In the genomic region with DNA sequence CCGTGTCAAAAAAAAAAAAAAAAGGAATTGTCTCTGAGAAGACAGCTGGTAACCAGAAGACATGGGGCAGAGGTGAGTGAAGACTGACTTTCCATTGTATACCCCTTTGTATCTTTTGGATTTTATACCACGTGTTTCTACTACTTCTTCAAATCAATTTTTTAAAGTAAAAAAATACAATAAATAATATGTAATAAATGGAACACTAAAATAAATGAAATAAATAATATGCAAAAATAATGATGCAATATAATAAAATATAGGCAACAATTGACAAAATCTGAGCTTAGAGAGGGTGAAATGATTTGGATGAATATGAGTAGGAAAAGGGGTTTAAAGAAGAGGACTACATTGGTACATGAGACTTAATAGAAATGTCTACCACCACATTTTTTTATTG, we compare ENCODE assay signal across 27 cellular contexts.
DNase-seq lines count a peak whose midpoint lies in the region; ATAC-seq, FAIRE-seq and TF ChIP-seq lines count a peak whose summit lies in the region.
"Had no signal": no experiment of that assay in that cellular context is flagged by ENCODE, and none has a peak within 500 bp of the region (broad histone marks: within the 10 kb centered on the region; RNA-seq: fewer than 3 reads in every experiment).

No MANE protein-coding gene starts in this region.

- no peak overlapping the region for H3K27ac Mint-ChIP-seq in WTC11
- H3K27ac Mint-ChIP-seq: B cell; CD14-positive monocyte; CD4-positive, alpha-beta memory T cell; CD4-positive, alpha-beta T cell; CD8-positive, alpha-beta memory T cell; CD8-positive, alpha-beta T cell had no signal

- no peak for TF ChIP-seq CTCF in WTC11 (IDR thresholded peaks at IDR 0.05)

- no peak for FAIRE-seq in GM12892 (lab: Jason Lieb, UNC)
- FAIRE-seq: A204.1, A549, D721Med had no signal

- H3K4me3 Mint-ChIP-seq in WTC11: no peak overlapping the region
- H3K4me3 Mint-ChIP-seq: B cell; CD14-positive monocyte; CD4-positive, alpha-beta memory T cell; CD4-positive, alpha-beta T cell; CD4-positive, CD25-positive, alpha-beta regulatory T cell; CD8-positive, alpha-beta memory T cell; CD8-positive, alpha-beta T cell had no signal

- POLR2A ChIA-PET in WTC11 (lab: Charles Lee): no interaction called here

- no peak for DNase-seq in WTC11 (ENCODE audit: low spot score)
- DNase-seq in GM12892 (ENCODE audit: insufficient read length): no peak
- DNase-seq: 8988T; ACHN; AML-193; BE2C; C1 segment of cervical spinal cord; Caco-2; Calu3; CD4-positive, alpha-beta memory T cell; CD4-positive, alpha-beta T cell; CD4-positive, CD25-positive, alpha-beta regulatory T cell; CD8-positive, alpha-beta memory T cell; CD8-positive, alpha-beta T cell; COR-L47; DMS 273 treated with DMSO at 0.1 percent for 48 hours; DMS153; DMS53; DMS79; DMS79 treated with DMSO at 0.1 percent for 48 hours; DND-41; EL had no signal

- 0 out of 2 replicates have a peak, but pooled peaks cover 4% of the 10 kb centered on the region for H3K4me1 Mint-ChIP-seq in WTC11
- H3K4me1 Mint-ChIP-seq: B cell; CD14-positive monocyte; CD4-positive, alpha-beta memory T cell; CD4-positive, CD25-positive, alpha-beta regulatory T cell; CD8-positive, alpha-beta memory T cell had no signal

- no peaks in the 10 kb centered on the region for H3K36me3 Mint-ChIP-seq in WTC11
- H3K36me3 Mint-ChIP-seq: CD14-positive monocyte; CD4-positive, alpha-beta memory T cell; CD4-positive, CD25-positive, alpha-beta regulatory T cell; CD8-positive, alpha-beta memory T cell; CD8-positive, alpha-beta T cell had no signal

- H3K27me3 Mint-ChIP-seq in WTC11 (ENCODE audit: low read depth): no peaks in the 10 kb centered on the region
- H3K27me3 Mint-ChIP-seq: B cell; CD4-positive, CD25-positive, alpha-beta regulatory T cell had no signal

- ATAC-seq in WTC11: no peak
- ATAC-seq: A549; CD8-positive, alpha-beta T cell had no signal

- H3K9me3 Mint-ChIP-seq in WTC11: no peaks in the 10 kb centered on the region
- H3K9me3 Mint-ChIP-seq: CD4-positive, alpha-beta T cell; CD8-positive, alpha-beta memory T cell; CD8-positive, alpha-beta T cell had no signal

- no peak for TF ChIP-seq POLR2A in GM12892 (IDR thresholded peaks at IDR 0.05; ENCODE audit: low read depth, low read length)

- CTCF ChIA-PET in WTC11 (lab: Charles Lee): no interaction called here

TF ChIP-seq in WTC11, 78 proteins besides CTCF, POLR2A, EP300 and RAD21:
- TF ChIP-seq HMGA2 (CRISPR knock-in tag; IDR thresholded peaks at IDR 0.05): peak; percentile 95
- TF ChIP-seq ZNF219 (CRISPR knock-in tag; IDR thresholded peaks at IDR 0.05; ENCODE audit: borderline replicate concordance): no peak
- TF ChIP-seq, protein P1, sequence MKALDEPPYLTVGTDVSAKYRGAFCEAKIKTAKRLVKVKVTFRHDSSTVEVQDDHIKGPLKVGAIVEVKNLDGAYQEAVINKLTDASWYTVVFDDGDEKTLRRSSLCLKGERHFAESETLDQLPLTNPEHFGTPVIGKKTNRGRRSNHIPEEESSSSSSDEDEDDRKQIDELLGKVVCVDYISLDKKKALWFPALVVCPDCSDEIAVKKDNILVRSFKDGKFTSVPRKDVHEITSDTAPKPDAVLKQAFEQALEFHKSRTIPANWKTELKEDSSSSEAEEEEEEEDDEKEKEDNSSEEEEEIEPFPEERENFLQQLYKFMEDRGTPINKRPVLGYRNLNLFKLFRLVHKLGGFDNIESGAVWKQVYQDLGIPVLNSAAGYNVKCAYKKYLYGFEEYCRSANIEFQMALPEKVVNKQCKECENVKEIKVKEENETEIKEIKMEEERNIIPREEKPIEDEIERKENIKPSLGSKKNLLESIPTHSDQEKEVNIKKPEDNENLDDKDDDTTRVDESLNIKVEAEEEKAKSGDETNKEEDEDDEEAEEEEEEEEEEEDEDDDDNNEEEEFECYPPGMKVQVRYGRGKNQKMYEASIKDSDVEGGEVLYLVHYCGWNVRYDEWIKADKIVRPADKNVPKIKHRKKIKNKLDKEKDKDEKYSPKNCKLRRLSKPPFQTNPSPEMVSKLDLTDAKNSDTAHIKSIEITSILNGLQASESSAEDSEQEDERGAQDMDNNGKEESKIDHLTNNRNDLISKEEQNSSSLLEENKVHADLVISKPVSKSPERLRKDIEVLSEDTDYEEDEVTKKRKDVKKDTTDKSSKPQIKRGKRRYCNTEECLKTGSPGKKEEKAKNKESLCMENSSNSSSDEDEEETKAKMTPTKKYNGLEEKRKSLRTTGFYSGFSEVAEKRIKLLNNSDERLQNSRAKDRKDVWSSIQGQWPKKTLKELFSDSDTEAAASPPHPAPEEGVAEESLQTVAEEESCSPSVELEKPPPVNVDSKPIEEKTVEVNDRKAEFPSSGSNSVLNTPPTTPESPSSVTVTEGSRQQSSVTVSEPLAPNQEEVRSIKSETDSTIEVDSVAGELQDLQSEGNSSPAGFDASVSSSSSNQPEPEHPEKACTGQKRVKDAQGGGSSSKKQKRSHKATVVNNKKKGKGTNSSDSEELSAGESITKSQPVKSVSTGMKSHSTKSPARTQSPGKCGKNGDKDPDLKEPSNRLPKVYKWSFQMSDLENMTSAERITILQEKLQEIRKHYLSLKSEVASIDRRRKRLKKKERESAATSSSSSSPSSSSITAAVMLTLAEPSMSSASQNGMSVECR (CRISPR knock-in tag; IDR thresholded peaks at IDR 0.05; ENCODE audit: borderline replicate concordance): no peak
TF ChIP-seq in WTC11: peak in this region for 1.
